1 cellular context compared by ENCODE assay signal in genomic region chr7:107145072-107145838, GRCh38.
TF ChIP-seq lines count a peak whose summit lies in the region.

No MANE protein-coding gene starts in this region.

TF ChIP-seq in K562, 482 proteins besides CTCF, POLR2A, EP300 and RAD21 (continued from another document):
- TF ChIP-seq PATZ1 (CRISPR knock-in tag; IDR thresholded peaks at IDR 0.05; ENCODE audit: borderline replicate concordance): no peak
- no peak for TF ChIP-seq TCF3 (CRISPR knock-in tag; IDR thresholded peaks at IDR 0.05)
- no peak for TF ChIP-seq FOXK2 (conservative IDR thresholded peaks at IDR 0.05 in 1 of 2, IDR thresholded peaks at IDR 0.05 in 1 of 2; ENCODE audit: low read depth in 2 of 2)
- TF ChIP-seq RBM25 (IDR thresholded peaks at IDR 0.05; ENCODE audit: low read depth, low read length, severe bottlenecking): peak; percentile 46
- no peak for TF ChIP-seq POLR3G (IDR thresholded peaks at IDR 0.05; ENCODE audit: extremely low read depth, insufficient read length, insufficient replicate concordance)
- TF ChIP-seq ELF4 (CRISPR knock-in tag; IDR thresholded peaks at IDR 0.05): no peak
- no peak for TF ChIP-seq JUN (IDR thresholded peaks at IDR 0.05; ENCODE audit: borderline replicate concordance, low read depth, low read length)
- no peak for TF ChIP-seq JUN (CRISPR knock-in tag; IDR thresholded peaks at IDR 0.05; ENCODE audit: borderline replicate concordance)
- peak; percentile 77 for TF ChIP-seq ZBTB40 (IDR thresholded peaks at IDR 0.05)
- no peak for TF ChIP-seq ZBTB40 (CRISPR knock-in tag; IDR thresholded peaks at IDR 0.05)
- TF ChIP-seq FOXA3 (CRISPR knock-in tag; conservative IDR thresholded peaks at IDR 0.05 in 1 of 2, IDR thresholded peaks at IDR 0.05 in 1 of 2): 0 out of 4 replicates have a peak, but pooled peaks of 1 of the 2 experiments have one; percentile 8
- no peak for TF ChIP-seq PBX2 (CRISPR knock-in tag; IDR thresholded peaks at IDR 0.05; ENCODE audit: low read depth)
- no peak for TF ChIP-seq PBX2 (tag; conservative IDR thresholded peaks at IDR 0.05; ENCODE audit: low read depth)
- no peak for TF ChIP-seq SIRT6 (IDR thresholded peaks at IDR 0.05; ENCODE audit: low read depth, low read length)
